Comparison of ENCODE assay signal across 8 cellular contexts in the genomic region with DNA sequence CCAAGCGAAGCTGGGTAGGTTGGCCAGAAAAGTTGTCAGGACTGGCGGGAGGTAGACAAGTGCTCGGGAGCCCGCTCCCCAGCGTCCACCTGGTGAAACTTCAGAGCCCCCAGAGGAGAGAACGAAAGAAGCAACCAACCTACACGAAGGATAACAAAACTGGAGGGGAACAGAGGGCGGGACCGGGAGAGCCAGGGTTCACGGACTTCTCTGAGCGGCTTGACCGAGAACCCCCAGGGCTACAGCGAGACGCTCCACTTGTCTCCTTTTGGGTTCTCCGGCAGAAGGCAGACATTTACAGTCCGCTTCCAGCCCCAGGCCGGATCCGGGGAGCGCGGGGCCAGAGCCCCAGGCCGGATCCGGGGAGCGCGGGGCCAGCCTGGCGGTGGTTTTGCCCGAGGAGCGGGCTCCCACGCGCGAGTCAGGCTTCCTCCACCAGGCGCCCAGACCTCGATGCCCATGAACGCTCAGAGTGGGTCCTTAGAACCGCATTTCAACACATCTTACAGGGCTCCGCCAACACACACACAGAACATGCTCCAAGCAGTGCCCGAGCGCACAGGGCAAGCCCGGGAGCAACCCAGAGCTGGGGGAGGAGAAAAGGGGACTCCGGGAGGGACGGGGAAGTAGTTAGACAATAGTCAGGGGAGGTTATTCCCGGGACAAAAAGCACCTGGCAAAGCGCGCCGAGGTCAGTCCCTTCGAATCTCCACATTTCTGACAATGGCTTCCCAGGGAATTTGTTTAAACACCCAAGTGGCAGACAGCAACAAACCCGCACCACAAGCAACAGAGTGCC. TPM values are rescaled to one million over a fixed set of nuclear protein-coding genes. Genes with fewer than 3 reads are reported as not detected.
DNase-seq lines count a peak whose midpoint lies in the region; ATAC-seq and TF ChIP-seq lines count a peak whose summit lies in the region.

No MANE protein-coding gene starts in this region.

- ATAC-seq in GM18907 (IDR thresholded peaks at IDR 0.05; ENCODE audit: unreplicated experiment), result peak; percentile 43
- no peak for ATAC-seq in GM19035 (IDR thresholded peaks at IDR 0.05; ENCODE audit: unreplicated experiment)

- WGBS in ectodermal cell, 2 experiments, result 0% methylated on average over 46 of the region's 46 CpGs

- no peak for TF ChIP-seq CTCF in 22Rv1 (IDR thresholded peaks at IDR 0.05)

- no peaks in the 10 kb centered on the region for H3K36me3 ChIP-seq in ectodermal cell (ENCODE audit: control insufficient read depth, insufficient read depth, low read length)

- H3K9me3 ChIP-seq in ectodermal cell (ENCODE audit: control insufficient read depth, low read length), result no peaks in the 10 kb centered on the region

- DNase-seq in NCI-H1105 (lab: John Stamatoyannopoulos, UW) (peak; percentile 69), lung microvascular endothelial cell (ENCODE audit: low read depth in 2 of 2) (peak; percentile 61 to 77)
- peak; percentile 8 for DNase-seq in activated CD4-positive, alpha-beta T cell treated with anti-CD3 and anti-CD28 coated beads, Interleukin-2, amount 50 U/mL, for 1 hour
- peak; percentile 2 for DNase-seq in stimulated activated CD8-positive, alpha-beta memory T cell treated with anti-CD3 and anti-CD28 coated beads, Interleukin-2, amount 100 ng/mL, for 1 hour (ENCODE audit: low read depth in 2 of 2)

- H3K27me3 ChIP-seq in ectodermal cell (ENCODE audit: control insufficient read depth, insufficient read depth, low read length, poor library complexity, severe bottlenecking), result peaks cover 8% of the 10 kb centered on the region

- peak overlapping the region; percentile 82 for H3K4me3 ChIP-seq in ectodermal cell (ENCODE audit: insufficient read depth, low read depth, low read length)

- peaks cover 5% of the 10 kb centered on the region for H3K4me1 ChIP-seq in ectodermal cell (ENCODE audit: control insufficient read depth, insufficient read depth, low read length)

- H3K27ac ChIP-seq in 22Rv1 (peak overlapping the region; percentile 75), ectodermal cell (ENCODE audit: insufficient read depth, low read depth, low read length, poor library complexity, severe bottlenecking) (peak overlapping the region; percentile 95)

RNA-seq across cellular contexts. Expression of gene PTPRK, which starts 1.1 kb away (rescaled TPM):
- polyA plus RNA-seq in ectodermal cell (2013, experiment 1 of 4), result 27.1 TPM
- polyA plus RNA-seq in ectodermal cell (2013, experiment 2 of 4), result 25.2 TPM
- polyA plus RNA-seq in ectodermal cell (2013, experiment 3 of 4), result 19.5 TPM
- polyA plus RNA-seq in ectodermal cell (2013, experiment 4 of 4), result 24.1 TPM
- 68.0 and 78.6 TPM in 2 replicates for total RNA-seq in lung microvascular endothelial cell

Comparison
In these comparisons a context has a peak if more than half of its experiments do, and no peak if none do; other contexts are left out.
1. DNase-seq: peak in every context shown above with its lines; median percentile 69 in NCI-H1105; 69 in lung microvascular endothelial cell; 8 in activated CD4-positive, alpha-beta T cell treated with anti-CD3 and anti-CD28 coated beads, Interleukin-2, amount 50 U/mL, for 1 hour; 2 in stimulated activated CD8-positive, alpha-beta memory T cell treated with anti-CD3 and anti-CD28 coated beads, Interleukin-2, amount 100 ng/mL, for 1 hour.